20 cellular contexts compared by ENCODE assay signal in the genomic region with DNA sequence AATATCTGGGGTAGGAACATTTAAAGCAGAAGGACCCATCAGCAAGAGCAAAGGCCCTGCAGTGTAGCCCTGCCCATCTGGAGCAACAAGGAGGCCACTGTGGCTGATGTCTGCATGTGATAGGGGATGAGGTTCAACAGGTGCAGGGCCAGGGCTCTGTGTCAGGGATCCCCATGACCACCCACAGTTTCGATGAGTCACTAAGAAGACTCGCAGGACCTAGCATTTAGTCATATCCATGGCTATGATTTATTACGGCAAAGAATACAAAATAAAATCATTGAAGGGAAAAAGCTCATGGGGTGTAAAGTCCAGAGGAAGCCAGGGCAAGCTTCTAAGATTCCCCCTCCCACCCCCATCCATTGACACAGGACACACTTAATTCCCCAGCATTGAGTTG.
DNase-seq lines count a peak whose midpoint lies in the region; ATAC-seq and TF ChIP-seq lines count a peak whose summit lies in the region.
"Had no signal": no experiment of that assay in that cellular context is flagged by ENCODE, and none has a peak within 500 bp of the region (broad histone marks: within the 10 kb centered on the region; RNA-seq: fewer than 3 reads in every experiment).

No MANE protein-coding gene starts in this region.

- H2AFZ ChIP-seq in neural progenitor cell (replicated peaks) = no peak overlapping the region

- H3K4me1 Mint-ChIP-seq in neural progenitor cell = peaks cover 9% of the 10 kb centered on the region
- H3K4me1 Mint-ChIP-seq in activated naive CD4-positive, alpha-beta T cell treated with anti-CD3 and anti-CD28 coated beads for 36 hours (ENCODE audit: low read depth) = no peaks in the 10 kb centered on the region
- H3K4me1 Mint-ChIP-seq: activated CD4-positive, alpha-beta T cell treated with anti-CD3 and anti-CD28 coated beads, Interleukin-2, amount 10 ng/mL, durations not matched to agents 7 days and 5 days; activated naive CD8-positive, alpha-beta T cell treated with anti-CD3 and anti-CD28 coated beads, Interleukin-2, amount 50 U/mL, for 24 hours had no signal

- no peak overlapping the region for H3K4me3 Mint-ChIP-seq in neural progenitor cell
- H3K4me3 Mint-ChIP-seq in activated naive CD4-positive, alpha-beta T cell treated with anti-CD3 and anti-CD28 coated beads for 36 hours = no peak overlapping the region
- H3K4me3 Mint-ChIP-seq: activated CD4-positive, alpha-beta T cell treated with anti-CD3 and anti-CD28 coated beads, Interleukin-2, amount 10 ng/mL, durations not matched to agents 7 days and 5 days; activated naive CD8-positive, alpha-beta T cell treated with anti-CD3 and anti-CD28 coated beads, Interleukin-2, amount 50 U/mL, for 24 hours; activated T-cell treated with anti-CD3 and anti-CD28 coated beads, Interleukin-2, amount 50 U/mL, for 4 hours had no signal

- TF ChIP-seq CTCF in astrocyte of the spinal cord (IDR thresholded peaks at IDR 0.05; ENCODE audit: low read depth, low read length) = no peak
- TF ChIP-seq CTCF in neural progenitor cell (IDR thresholded peaks at IDR 0.05) = no peak

- H3K4me3 ChIP-seq in astrocyte of the spinal cord (ENCODE audit: low read depth, low read length) (no peak overlapping the region), neural progenitor cell (no peak overlapping the region), aorta (ENCODE audit: low read length in 2 of 2) (no peak overlapping the region)
- H3K4me3 ChIP-seq: colonic mucosa had no signal

- H3K79me2 ChIP-seq in neural progenitor cell (ENCODE audit: low read depth) = no peaks in the 10 kb centered on the region

- ATAC-seq in GM18868 (IDR thresholded peaks at IDR 0.05; ENCODE audit: unreplicated experiment) = peak; percentile 43
- no peak for ATAC-seq in HG02623 (IDR thresholded peaks at IDR 0.05; ENCODE audit: unreplicated experiment)
- ATAC-seq in aorta (ENCODE audit: low FRiP score) = no peak
- ATAC-seq: activated naive CD8-positive, alpha-beta T cell treated with anti-CD3 and anti-CD28 coated beads, Interleukin-2, amount 50 U/mL, for 24 hours; activated T-cell treated with anti-CD3 and anti-CD28 coated beads, Interleukin-2, amount 50 U/mL, for 4 hours; left colon had no signal

- no peak overlapping the region for H3K27ac Mint-ChIP-seq in neural progenitor cell
- no peak overlapping the region for H3K27ac Mint-ChIP-seq in activated naive CD4-positive, alpha-beta T cell treated with anti-CD3 and anti-CD28 coated beads for 36 hours
- H3K27ac Mint-ChIP-seq: activated CD4-positive, alpha-beta T cell treated with anti-CD3 and anti-CD28 coated beads, Interleukin-2, amount 10 ng/mL, durations not matched to agents 7 days and 5 days; activated naive CD8-positive, alpha-beta T cell treated with anti-CD3 and anti-CD28 coated beads, Interleukin-2, amount 50 U/mL, for 24 hours; progenitor cell of endocrine pancreas had no signal

- H4K20me1 ChIP-seq in neural progenitor cell (ENCODE audit: low read depth) = no peaks in the 10 kb centered on the region

- H3K27me3 Mint-ChIP-seq in neural progenitor cell (ENCODE audit: insufficient read depth, low read depth) = no peaks in the 10 kb centered on the region
- H3K27me3 Mint-ChIP-seq in activated naive CD4-positive, alpha-beta T cell treated with anti-CD3 and anti-CD28 coated beads for 36 hours (ENCODE audit: low read depth) = peaks cover 10% of the 10 kb centered on the region
- H3K27me3 Mint-ChIP-seq: progenitor cell of endocrine pancreas had no signal

- 50 to 66% methylated on average over 3 of the region's 3 CpGs for WGBS in aorta, 2 donors

- H3K4me1 ChIP-seq in neural progenitor cell (peaks cover 15% of the 10 kb centered on the region), aorta (ENCODE audit: control insufficient read depth in 1 of 2, insufficient read depth in 2 of 2, low read length in 2 of 2) (no peaks in the 10 kb centered on the region)
- H3K4me1 ChIP-seq: BE2C, colonic mucosa had no signal

- H3K27me3 ChIP-seq in neural progenitor cell (no peaks in the 10 kb centered on the region), aorta (ENCODE audit: control insufficient read depth in 1 of 2, insufficient read depth in 2 of 2, low read length in 1 of 2) (no peaks in the 10 kb centered on the region)
- H3K27me3 ChIP-seq: colonic mucosa had no signal

- peaks cover 47% of the 10 kb centered on the region for H3K36me3 Mint-ChIP-seq in neural progenitor cell
- no peaks in the 10 kb centered on the region for H3K36me3 Mint-ChIP-seq in activated naive CD4-positive, alpha-beta T cell treated with anti-CD3 and anti-CD28 coated beads for 36 hours (ENCODE audit: low read depth)

- CTCF ChIA-PET in activated naive CD4-positive, alpha-beta T cell treated with anti-CD3 and anti-CD28 coated beads for 36 hours (lab: Charles Lee) = no interaction called here

- H3F3A ChIP-seq in neural progenitor cell (ENCODE audit: low read depth) = peaks cover 6% of the 10 kb centered on the region

- in situ Hi-C loops in astrocyte of the spinal cord (cut with HindIII; ENCODE audit: low sequenced_read_pairs) = no loop called here

- H3K4me2 ChIP-seq in neural progenitor cell = no peak overlapping the region

- intact Hi-C loops in activated naive CD4-positive, alpha-beta T cell treated with anti-CD3 and anti-CD28 coated beads for 36 hours (cut with micrococcal nuclease) = no loop called here
- intact Hi-C loops in aorta (cut with DNase I) = no loop called here

- H3K9ac ChIP-seq in neural progenitor cell = no peak overlapping the region

- H3K36me3 ChIP-seq in neural progenitor cell (peaks cover 27% of the 10 kb centered on the region), aorta (ENCODE audit: control insufficient read depth in 1 of 2, insufficient read depth in 2 of 2, low read length in 1 of 2) (no peaks in the 10 kb centered on the region)
- H3K36me3 ChIP-seq: BE2C, colonic mucosa had no signal

- peak overlapping the region; percentile 77 for H3K27ac ChIP-seq in neural progenitor cell
- H3K27ac ChIP-seq in aorta (ENCODE audit: low read depth in 1 of 2, low read length in 2 of 2) = no peak overlapping the region
- H3K27ac ChIP-seq: colonic mucosa, epithelial cell of prostate had no signal

- DNase-seq in LHCN-M2 (ENCODE audit: low read depth) (peak; percentile 90), astrocyte of the spinal cord (ENCODE audit: low read depth, low spot score) (peak; percentile 8), neural progenitor cell (ENCODE audit: low spot score) (no peak), NCI-H146 (lab: John Stamatoyannopoulos, UW) (no peak), aorta (no peak)
- no peak for DNase-seq in activated naive CD4-positive, alpha-beta T cell treated with anti-CD3 and anti-CD28 coated beads for 36 hours
- DNase-seq: activated CD4-positive, alpha-beta T cell treated with anti-CD3 and anti-CD28 coated beads, Interleukin-2, amount 10 ng/mL, durations not matched to agents 7 days and 5 days; activated naive CD8-positive, alpha-beta T cell treated with anti-CD3 and anti-CD28 coated beads, Interleukin-2, amount 50 U/mL, for 24 hours; activated T-cell treated with anti-CD3 and anti-CD28 coated beads, Interleukin-2, amount 50 U/mL, for 4 hours; BE2C; colonic mucosa; DND-41; left colon; NCI-H446; substantia nigra; T-helper 2 cell had no signal

- peaks cover 6% of the 10 kb centered on the region for H3K9me3 Mint-ChIP-seq in neural progenitor cell
- H3K9me3 Mint-ChIP-seq in activated naive CD4-positive, alpha-beta T cell treated with anti-CD3 and anti-CD28 coated beads for 36 hours = no peaks in the 10 kb centered on the region
- H3K9me3 Mint-ChIP-seq: activated CD4-positive, alpha-beta T cell treated with anti-CD3 and anti-CD28 coated beads, Interleukin-2, amount 10 ng/mL, durations not matched to agents 7 days and 5 days; activated naive CD8-positive, alpha-beta T cell treated with anti-CD3 and anti-CD28 coated beads, Interleukin-2, amount 50 U/mL, for 24 hours; activated T-cell treated with anti-CD3 and anti-CD28 coated beads, Interleukin-2, amount 50 U/mL, for 4 hours had no signal

- H3K9me3 ChIP-seq in neural progenitor cell (ENCODE audit: low read depth) (no peaks in the 10 kb centered on the region), aorta (ENCODE audit: control insufficient read depth, low read length) (no peaks in the 10 kb centered on the region)
- H3K9me3 ChIP-seq: BE2C, colonic mucosa had no signal

Comparison
In these comparisons a context has a peak if more than half of its experiments do, and no peak if none do; other contexts are left out.
1. DNase-seq: peak in LHCN-M2 (single experiment) and astrocyte of the spinal cord (single experiment); none in neural progenitor cell (single experiment), activated naive CD4-positive, alpha-beta T cell treated with anti-CD3 and anti-CD28 coated beads for 36 hours (single experiment), NCI-H146 (single experiment) and aorta (0 of 2).